ENCODE assay signal across 1 cellular context in the genomic region with DNA sequence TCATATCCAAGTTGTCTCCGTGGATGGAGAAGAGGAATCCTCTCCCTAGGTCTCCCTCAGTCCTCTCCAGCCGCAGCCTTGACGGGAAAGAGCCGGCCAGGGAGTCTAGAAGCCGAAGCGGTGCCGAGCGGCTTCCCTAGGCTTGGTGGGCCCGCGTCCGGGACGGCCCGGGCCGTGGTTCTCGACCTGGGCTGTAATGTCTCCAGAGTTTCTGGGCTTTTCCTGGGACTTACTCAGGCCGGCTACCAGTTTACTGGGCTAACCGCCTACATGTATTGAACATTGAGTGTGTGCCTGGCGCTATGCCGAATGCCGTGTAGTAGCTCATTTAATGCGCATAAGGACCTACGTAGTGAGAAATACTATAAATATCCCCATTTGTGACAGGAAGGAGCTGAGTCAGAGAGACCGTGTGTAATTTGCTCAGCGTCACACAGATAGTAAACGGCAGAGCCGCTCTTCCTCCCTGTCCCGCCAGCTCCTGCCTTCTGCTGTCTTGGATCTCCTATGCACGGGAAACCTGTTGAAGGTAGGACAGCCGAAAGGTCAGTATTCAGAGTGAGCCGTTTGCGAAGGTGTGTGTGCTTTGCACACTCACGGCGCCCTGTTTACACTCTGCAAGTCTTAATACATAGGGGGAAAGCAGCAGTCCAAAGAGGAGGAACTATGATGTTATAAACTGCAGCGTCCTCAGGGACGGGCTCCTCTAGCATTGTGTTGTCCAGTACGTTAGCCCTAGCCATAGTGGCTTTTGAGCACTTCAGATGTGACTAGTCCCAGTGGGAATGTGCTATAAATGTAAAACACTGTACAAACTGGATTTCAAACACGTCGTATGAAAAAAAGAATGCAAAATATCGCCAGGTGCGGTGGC.
TF ChIP-seq lines count a peak whose summit lies in the region.

No MANE protein-coding gene starts in this region.

TF ChIP-seq in HepG2, 621 proteins besides CTCF, POLR2A, EP300 and RAD21 (continued from another document):
- TF ChIP-seq, protein P1, sequence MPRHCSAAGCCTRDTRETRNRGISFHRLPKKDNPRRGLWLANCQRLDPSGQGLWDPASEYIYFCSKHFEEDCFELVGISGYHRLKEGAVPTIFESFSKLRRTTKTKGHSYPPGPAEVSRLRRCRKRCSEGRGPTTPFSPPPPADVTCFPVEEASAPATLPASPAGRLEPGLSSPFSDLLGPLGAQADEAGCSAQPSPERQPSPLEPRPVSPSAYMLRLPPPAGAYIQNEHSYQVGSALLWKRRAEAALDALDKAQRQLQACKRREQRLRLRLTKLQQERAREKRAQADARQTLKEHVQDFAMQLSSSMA (CRISPR knock-in tag; IDR thresholded peaks at IDR 0.05): 0 out of 2 replicates have a peak, but pooled peaks have one; percentile 63
- TF ChIP-seq YEATS4 (CRISPR knock-in tag; IDR thresholded peaks at IDR 0.05; ENCODE audit: borderline replicate concordance) (peak; percentile 0; the same call in 1 of the 2 replicates), E2F5 (CRISPR knock-in tag; conservative IDR thresholded peaks at IDR 0.05) (no peak), SOX13 (IDR thresholded peaks at IDR 0.05) (no peak), SOX13 (CRISPR knock-in tag; conservative IDR thresholded peaks at IDR 0.05 in 1 of 2, IDR thresholded peaks at IDR 0.05 in 1 of 2) (no peak), ZNF800 (CRISPR knock-in tag; IDR thresholded peaks at IDR 0.05) (no peak; the same call in 1 of the 2 replicates), SETDB1 (CRISPR knock-in tag; IDR thresholded peaks at IDR 0.05; ENCODE audit: borderline replicate concordance) (no peak), ZNF362 (CRISPR knock-in tag; IDR thresholded peaks at IDR 0.05; ENCODE audit: borderline replicate concordance) (no peak), HCFC1 (IDR thresholded peaks at IDR 0.05; ENCODE audit: low read depth, low read length) (no peak), ZNF343 (CRISPR knock-in tag; IDR thresholded peaks at IDR 0.05) (0 out of 2 replicates have a peak, but pooled peaks have one; percentile 60), ZFP37 (CRISPR knock-in tag; IDR thresholded peaks at IDR 0.05; ENCODE audit: borderline replicate concordance) (0 out of 2 replicates have a peak, but pooled peaks have one; percentile 9), KMT2A (CRISPR knock-in tag; IDR thresholded peaks at IDR 0.05) (no peak), PHB2 (IDR thresholded peaks at IDR 0.05; ENCODE audit: partially characterized antibody) (no peak), FOXM1 (CRISPR knock-in tag; IDR thresholded peaks at IDR 0.05) (no peak; the same call in 1 of the 2 replicates), SYNCRIP (IDR thresholded peaks at IDR 0.05; ENCODE audit: insufficient read depth, low read depth, low read length) (no peak)
- TF ChIP-seq, protein P2, sequence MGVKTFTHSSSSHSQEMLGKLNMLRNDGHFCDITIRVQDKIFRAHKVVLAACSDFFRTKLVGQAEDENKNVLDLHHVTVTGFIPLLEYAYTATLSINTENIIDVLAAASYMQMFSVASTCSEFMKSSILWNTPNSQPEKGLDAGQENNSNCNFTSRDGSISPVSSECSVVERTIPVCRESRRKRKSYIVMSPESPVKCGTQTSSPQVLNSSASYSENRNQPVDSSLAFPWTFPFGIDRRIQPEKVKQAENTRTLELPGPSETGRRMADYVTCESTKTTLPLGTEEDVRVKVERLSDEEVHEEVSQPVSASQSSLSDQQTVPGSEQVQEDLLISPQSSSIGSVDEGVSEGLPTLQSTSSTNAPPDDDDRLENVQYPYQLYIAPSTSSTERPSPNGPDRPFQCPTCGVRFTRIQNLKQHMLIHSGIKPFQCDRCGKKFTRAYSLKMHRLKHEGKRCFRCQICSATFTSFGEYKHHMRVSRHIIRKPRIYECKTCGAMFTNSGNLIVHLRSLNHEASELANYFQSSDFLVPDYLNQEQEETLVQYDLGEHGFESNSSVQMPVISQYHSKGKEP (CRISPR knock-in tag; IDR thresholded peaks at IDR 0.05): no peak
